ENCODE assay signal across 33 cellular contexts in the genomic region with DNA sequence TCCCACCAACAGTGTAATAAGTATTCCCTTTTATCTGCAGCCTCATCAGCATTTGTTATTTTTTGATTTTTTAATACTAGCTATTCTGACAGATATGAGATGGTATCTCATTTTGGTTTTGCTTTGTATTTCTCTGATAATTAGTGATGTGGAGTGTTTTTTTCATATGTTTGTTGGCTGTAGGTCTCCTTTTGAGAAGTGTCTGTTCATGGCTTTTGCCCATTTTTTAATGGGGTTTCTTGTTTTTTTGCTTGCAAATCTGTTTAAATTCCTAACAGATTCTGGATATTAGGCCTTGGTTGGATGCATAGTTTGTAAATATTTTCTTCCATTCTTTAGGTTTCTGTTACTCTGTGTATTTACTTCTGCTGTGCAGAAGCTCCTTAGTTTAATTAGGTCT.
DNase-seq lines count a peak whose midpoint lies in the region; ATAC-seq, FAIRE-seq and TF ChIP-seq lines count a peak whose summit lies in the region.
"Had no signal": no experiment of that assay in that cellular context is flagged by ENCODE, and none has a peak within 500 bp of the region (broad histone marks: within the 10 kb centered on the region; RNA-seq: fewer than 3 reads in every experiment).

No MANE protein-coding gene starts in this region.

- ATAC-seq in A549 = no peak
- ATAC-seq: CD8-positive, alpha-beta T cell had no signal

- no peaks in the 10 kb centered on the region for H3K4me1 Mint-ChIP-seq in CD4-positive, alpha-beta memory T cell
- H3K4me1 Mint-ChIP-seq: B cell; CD14-positive monocyte; CD4-positive, CD25-positive, alpha-beta regulatory T cell; CD8-positive, alpha-beta memory T cell had no signal

- no peak overlapping the region for H3K27ac Mint-ChIP-seq in CD4-positive, alpha-beta memory T cell
- H3K27ac Mint-ChIP-seq: B cell; CD14-positive monocyte; CD4-positive, alpha-beta T cell; CD4-positive, CD25-positive, alpha-beta regulatory T cell; CD8-positive, alpha-beta memory T cell; CD8-positive, alpha-beta T cell had no signal

- no peaks in the 10 kb centered on the region for H3K27me3 ChIP-seq in CD4-positive, alpha-beta memory T cell (ENCODE audit: insufficient read depth, low read length)
- H3K27me3 ChIP-seq in hepatocyte = no peaks in the 10 kb centered on the region
- H3K27me3 ChIP-seq: BE2C; BLaER1; BLaER1 treated with 17β-estradiol and CSF1 and Interleukin-3, amounts not matched to agents 10 nM and 100 nM had no signal

- no peak overlapping the region for H3K4me3 Mint-ChIP-seq in CD4-positive, alpha-beta memory T cell
- H3K4me3 Mint-ChIP-seq: B cell; CD14-positive monocyte; CD4-positive, alpha-beta T cell; CD4-positive, CD25-positive, alpha-beta regulatory T cell; CD8-positive, alpha-beta memory T cell; CD8-positive, alpha-beta T cell had no signal

- CTCF ChIA-PET in A549 (lab: Yijun Ruan, JAX) = no interaction called here
- CTCF ChIA-PET in CD4-positive, alpha-beta memory T cell (lab: Charles Lee; ENCODE audit: partially characterized antibody) = interaction anchor here (0.7 kb wide), 1 partner anchor 11 kb away, joined by 3 read pairs; no protein-coding TSS in a partner anchor

- POLR2A ChIA-PET in A549 (lab: Yijun Ruan, JAX) = no interaction called here
- POLR2A ChIA-PET in CD4-positive, alpha-beta memory T cell (lab: Charles Lee; ENCODE audit: partially characterized antibody) = no interaction called here

- intact Hi-C loops in CD4-positive, alpha-beta memory T cell (cut with micrococcal nuclease) = no loop called here

- TF ChIP-seq CTCF in A549 (IDR thresholded peaks at IDR 0.05) (no peak), hepatocyte (IDR thresholded peaks at IDR 0.05; ENCODE audit: poor library complexity) (no peak)

- H3K27ac ChIP-seq in A549 = no peak overlapping the region
- no peak overlapping the region for H3K27ac ChIP-seq in CD4-positive, alpha-beta memory T cell (ENCODE audit: low read depth, low read length)
- H3K27ac ChIP-seq in hepatocyte = no peak overlapping the region
- H3K27ac ChIP-seq: 22Rv1; BLaER1; BLaER1 treated with 17β-estradiol and CSF1 and Interleukin-3, amounts not matched to agents 10 nM and 100 nM; C4-2B had no signal

- no peaks in the 10 kb centered on the region for H3K79me2 ChIP-seq in hepatocyte

- H3K4me2 ChIP-seq in A549 (no peak overlapping the region), hepatocyte (no peak overlapping the region)
- H3K4me2 ChIP-seq: BLaER1; BLaER1 treated with 17β-estradiol and CSF1 and Interleukin-3, amounts not matched to agents 10 nM and 100 nM had no signal

- peak; percentile 36 for FAIRE-seq in A549 (lab: Jason Lieb, UNC)
- peak; percentile 78 for FAIRE-seq in H54 (lab: Jason Lieb, UNC)
- peak; percentile 60 for FAIRE-seq in islet of Langerhans (lab: Jason Lieb, UNC)
- FAIRE-seq: A204.1, D721Med had no signal

- no peak overlapping the region for H3K4me3 ChIP-seq in A549
- no peak overlapping the region for H3K4me3 ChIP-seq in CD4-positive, alpha-beta memory T cell (ENCODE audit: low read length in 2 of 2)
- H3K4me3 ChIP-seq in hepatocyte = no peak overlapping the region
- H3K4me3 ChIP-seq: BLaER1; BLaER1 treated with 17β-estradiol and CSF1 and Interleukin-3, amounts not matched to agents 10 nM and 100 nM had no signal

- TF ChIP-seq EP300 in A549 (IDR thresholded peaks at IDR 0.05) = no peak

- TF ChIP-seq POLR2A in A549 (IDR thresholded peaks at IDR 0.05; ENCODE audit: low read length) = no peak
- TF ChIP-seq POLR2A in H54 (IDR thresholded peaks at IDR 0.05; ENCODE audit: low read depth, low read length) = no peak

- no peaks in the 10 kb centered on the region; the same call in 2 of the 3 replicates for H3K9me3 ChIP-seq in A549
- H3K9me3 ChIP-seq in CD4-positive, alpha-beta memory T cell (ENCODE audit: control insufficient read depth in 1 of 2, low read length in 2 of 2) = no peaks in the 10 kb centered on the region
- H3K9me3 ChIP-seq in hepatocyte (ENCODE audit: low read depth) = no peaks in the 10 kb centered on the region
- H3K9me3 ChIP-seq: BE2C, Caco-2 had no signal

- TF ChIP-seq RAD21 in A549 (conservative IDR thresholded peaks at IDR 0.05 in 1 of 2, IDR thresholded peaks at IDR 0.05 in 1 of 2) = no peak

- H3K4me1 ChIP-seq in A549 (no peaks in the 10 kb centered on the region), hepatocyte (ENCODE audit: insufficient read depth) (no peaks in the 10 kb centered on the region)
- no peaks in the 10 kb centered on the region for H3K4me1 ChIP-seq in CD4-positive, alpha-beta memory T cell (ENCODE audit: insufficient read depth, low read length)
- H3K4me1 ChIP-seq: BE2C; BLaER1; BLaER1 treated with 17β-estradiol and CSF1 and Interleukin-3, amounts not matched to agents 10 nM and 100 nM; Caco-2 had no signal

- no peak overlapping the region for H2AFZ ChIP-seq in hepatocyte

- H3K36me3 ChIP-seq in CD4-positive, alpha-beta memory T cell (ENCODE audit: insufficient read depth, low read length) = no peaks in the 10 kb centered on the region
- H3K36me3 ChIP-seq in hepatocyte (replicated peaks; ENCODE audit: insufficient read depth, low read depth) = no peaks in the 10 kb centered on the region
- H3K36me3 ChIP-seq: BE2C; BLaER1; BLaER1 treated with 17β-estradiol and CSF1 and Interleukin-3, amounts not matched to agents 10 nM and 100 nM had no signal

- H3K9me2 ChIP-seq in hepatocyte (replicated peaks; ENCODE audit: insufficient read depth) = no peaks in the 10 kb centered on the region

- H4K20me1 ChIP-seq in hepatocyte (ENCODE audit: insufficient read depth, poor library complexity, severe bottlenecking) = no peaks in the 10 kb centered on the region
- H4K20me1 ChIP-seq: BLaER1; BLaER1 treated with 17β-estradiol and CSF1 and Interleukin-3, amounts not matched to agents 10 nM and 100 nM had no signal

- peaks cover 0 to 5% of the 10 kb centered on the region in 2 donors for H3K36me3 Mint-ChIP-seq in CD4-positive, alpha-beta memory T cell
- H3K36me3 Mint-ChIP-seq: CD14-positive monocyte; CD4-positive, CD25-positive, alpha-beta regulatory T cell; CD8-positive, alpha-beta T cell had no signal

- DNase-seq in A549 (ENCODE audit: low read depth in 1 of 2, low spot score in 1 of 2) = no peak
- DNase-seq in H54 (ENCODE audit: insufficient read length, low spot score) = no peak
- no peak for DNase-seq in CD4-positive, alpha-beta memory T cell
- no peak for DNase-seq in hepatocyte (ENCODE audit: low spot score)
- DNase-seq in activated naive CD4-positive, alpha-beta T cell treated with anti-CD3 and anti-CD28 coated beads, Interleukin-2, amount 50 U/mL, for 16 hours = no peak
- DNase-seq: 8988T; ACHN; AML-193; BE2C; C1 segment of cervical spinal cord; Caco-2; Calu3; CD4-positive, alpha-beta T cell; CD4-positive, CD25-positive, alpha-beta regulatory T cell; CD8-positive, alpha-beta memory T cell; CD8-positive, alpha-beta T cell; COR-L47; DMS 273 treated with DMSO at 0.1 percent for 48 hours; DMS153; DMS53; DMS79; DMS79 treated with DMSO at 0.1 percent for 48 hours; DND-41; EL had no signal

- peaks cover 3 to 24% (median 12%) of the 10 kb centered on the region in 8 donors for H3K9me3 Mint-ChIP-seq in CD4-positive, alpha-beta memory T cell

- peaks cover 0 to 8% of the 10 kb centered on the region in 2 donors for H3K27me3 Mint-ChIP-seq in CD4-positive, alpha-beta memory T cell
- H3K27me3 Mint-ChIP-seq: B cell had no signal

TF ChIP-seq in A549, 52 proteins besides CTCF, POLR2A, EP300 and RAD21:
- TF ChIP-seq NFE2L2 (conservative IDR thresholded peaks at IDR 0.05; ENCODE audit: low read length) (no peak), CBX8 (IDR thresholded peaks at IDR 0.05) (no peak), RNF2 (IDR thresholded peaks at IDR 0.05; ENCODE audit: borderline replicate concordance, low read depth) (no peak), FOXS1 (CRISPR knock-in tag; IDR thresholded peaks at IDR 0.05) (no peak), ZC3H11A (IDR thresholded peaks at IDR 0.05) (no peak), GATA3 (IDR thresholded peaks at IDR 0.05; ENCODE audit: borderline replicate concordance) (no peak), RFX5 (IDR thresholded peaks at IDR 0.05) (no peak), CBX2 (IDR thresholded peaks at IDR 0.05; ENCODE audit: borderline replicate concordance, low read depth) (no peak), SREBF2 (IDR thresholded peaks at IDR 0.05) (no peak), HOXB13 (CRISPR knock-in tag; IDR thresholded peaks at IDR 0.05; ENCODE audit: low read depth) (no peak), HMGXB4 (CRISPR knock-in tag; IDR thresholded peaks at IDR 0.05; ENCODE audit: borderline replicate concordance) (no peak), TP53 (CRISPR knock-in tag; IDR thresholded peaks at IDR 0.05) (no peak), TFCP2L1 (CRISPR knock-in tag; IDR thresholded peaks at IDR 0.05) (no peak), ZNF302 (CRISPR knock-in tag; IDR thresholded peaks at IDR 0.05) (no peak), MAZ (IDR thresholded peaks at IDR 0.05; ENCODE audit: borderline replicate concordance, low read depth, low read length) (no peak), ATOH8 (CRISPR knock-in tag; IDR thresholded peaks at IDR 0.05; ENCODE audit: low read depth) (no peak)
- TF ChIP-seq, protein P1, sequence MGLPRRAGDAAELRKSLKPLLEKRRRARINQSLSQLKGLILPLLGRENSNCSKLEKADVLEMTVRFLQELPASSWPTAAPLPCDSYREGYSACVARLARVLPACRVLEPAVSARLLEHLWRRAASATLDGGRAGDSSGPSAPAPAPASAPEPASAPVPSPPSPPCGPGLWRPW (IDR thresholded peaks at IDR 0.05) = no peak
